In the genomic region with DNA sequence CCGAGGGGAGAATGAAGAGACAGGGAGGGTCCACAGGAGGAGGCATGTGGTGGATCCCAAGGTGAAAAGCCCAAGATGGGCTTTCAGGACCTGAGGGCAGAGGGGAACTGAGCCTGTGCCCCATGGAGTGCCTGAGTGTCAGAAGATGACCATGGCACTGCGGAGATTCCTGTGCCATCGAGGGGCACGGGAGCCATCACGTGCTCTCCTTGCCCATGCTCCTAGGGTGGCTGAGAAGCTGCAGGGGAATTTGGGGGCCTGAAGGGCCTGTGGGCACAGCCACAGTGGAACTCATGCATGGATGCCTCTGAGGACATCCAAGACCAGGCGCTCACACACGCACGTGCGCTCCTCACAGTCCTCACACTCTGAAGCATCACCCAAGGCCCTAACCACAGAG, we compare ENCODE assay signal across 1 cellular context.
TF ChIP-seq lines count a peak whose summit lies in the region.

No MANE protein-coding gene starts in this region.

TF ChIP-seq in H1, 55 proteins besides CTCF, POLR2A, EP300 and RAD21:
- TF ChIP-seq SIN3A (conservative IDR thresholded peaks at IDR 0.05 in 1 of 2, IDR thresholded peaks at IDR 0.05 in 1 of 2; ENCODE audit: low read depth in 1 of 2, low read length in 2 of 2) (no peak), RXRA (IDR thresholded peaks at IDR 0.05; ENCODE audit: insufficient read depth, low read depth, low read length) (no peak), SUZ12 (IDR thresholded peaks at IDR 0.05; ENCODE audit: low read length) (no peak), PHF8 (conservative IDR thresholded peaks at IDR 0.05; ENCODE audit: low read depth, low read length) (no peak), POLR2AphosphoS5 (IDR thresholded peaks at IDR 0.05; ENCODE audit: low read depth, low read length) (no peak), SRF (IDR thresholded peaks at IDR 0.05; ENCODE audit: low read depth, low read length) (no peak), GABPA (IDR thresholded peaks at IDR 0.05; ENCODE audit: borderline replicate concordance, insufficient read depth, low read length) (no peak), YY1 (IDR thresholded peaks at IDR 0.05; ENCODE audit: low read depth, low read length) (no peak), CREB1 (IDR thresholded peaks at IDR 0.05) (no peak), SP4 (IDR thresholded peaks at IDR 0.05; ENCODE audit: low read length) (no peak), CTBP2 (IDR thresholded peaks at IDR 0.05; ENCODE audit: borderline replicate concordance, insufficient read depth, insufficient read length, low read length) (no peak), POU5F1 (IDR thresholded peaks at IDR 0.05; ENCODE audit: low read depth, low read length) (no peak), CBX5 (IDR thresholded peaks at IDR 0.05; ENCODE audit: low read depth, low read length) (no peak), JUND (IDR thresholded peaks at IDR 0.05; ENCODE audit: low read length) (no peak), BRCA1 (IDR thresholded peaks at IDR 0.05; ENCODE audit: low read depth, low read length) (no peak)
- TF ChIP-seq, protein P1, sequence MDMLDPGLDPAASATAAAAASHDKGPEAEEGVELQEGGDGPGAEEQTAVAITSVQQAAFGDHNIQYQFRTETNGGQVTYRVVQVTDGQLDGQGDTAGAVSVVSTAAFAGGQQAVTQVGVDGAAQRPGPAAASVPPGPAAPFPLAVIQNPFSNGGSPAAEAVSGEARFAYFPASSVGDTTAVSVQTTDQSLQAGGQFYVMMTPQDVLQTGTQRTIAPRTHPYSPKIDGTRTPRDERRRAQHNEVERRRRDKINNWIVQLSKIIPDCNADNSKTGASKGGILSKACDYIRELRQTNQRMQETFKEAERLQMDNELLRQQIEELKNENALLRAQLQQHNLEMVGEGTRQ (IDR thresholded peaks at IDR 0.05; ENCODE audit: low read length): no peak
- TF ChIP-seq, protein P2, sequence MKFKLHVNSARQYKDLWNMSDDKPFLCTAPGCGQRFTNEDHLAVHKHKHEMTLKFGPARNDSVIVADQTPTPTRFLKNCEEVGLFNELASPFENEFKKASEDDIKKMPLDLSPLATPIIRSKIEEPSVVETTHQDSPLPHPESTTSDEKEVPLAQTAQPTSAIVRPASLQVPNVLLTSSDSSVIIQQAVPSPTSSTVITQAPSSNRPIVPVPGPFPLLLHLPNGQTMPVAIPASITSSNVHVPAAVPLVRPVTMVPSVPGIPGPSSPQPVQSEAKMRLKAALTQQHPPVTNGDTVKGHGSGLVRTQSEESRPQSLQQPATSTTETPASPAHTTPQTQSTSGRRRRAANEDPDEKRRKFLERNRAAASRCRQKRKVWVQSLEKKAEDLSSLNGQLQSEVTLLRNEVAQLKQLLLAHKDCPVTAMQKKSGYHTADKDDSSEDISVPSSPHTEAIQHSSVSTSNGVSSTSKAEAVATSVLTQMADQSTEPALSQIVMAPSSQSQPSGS (IDR thresholded peaks at IDR 0.05; ENCODE audit: low read length): no peak
